In the genomic region with DNA sequence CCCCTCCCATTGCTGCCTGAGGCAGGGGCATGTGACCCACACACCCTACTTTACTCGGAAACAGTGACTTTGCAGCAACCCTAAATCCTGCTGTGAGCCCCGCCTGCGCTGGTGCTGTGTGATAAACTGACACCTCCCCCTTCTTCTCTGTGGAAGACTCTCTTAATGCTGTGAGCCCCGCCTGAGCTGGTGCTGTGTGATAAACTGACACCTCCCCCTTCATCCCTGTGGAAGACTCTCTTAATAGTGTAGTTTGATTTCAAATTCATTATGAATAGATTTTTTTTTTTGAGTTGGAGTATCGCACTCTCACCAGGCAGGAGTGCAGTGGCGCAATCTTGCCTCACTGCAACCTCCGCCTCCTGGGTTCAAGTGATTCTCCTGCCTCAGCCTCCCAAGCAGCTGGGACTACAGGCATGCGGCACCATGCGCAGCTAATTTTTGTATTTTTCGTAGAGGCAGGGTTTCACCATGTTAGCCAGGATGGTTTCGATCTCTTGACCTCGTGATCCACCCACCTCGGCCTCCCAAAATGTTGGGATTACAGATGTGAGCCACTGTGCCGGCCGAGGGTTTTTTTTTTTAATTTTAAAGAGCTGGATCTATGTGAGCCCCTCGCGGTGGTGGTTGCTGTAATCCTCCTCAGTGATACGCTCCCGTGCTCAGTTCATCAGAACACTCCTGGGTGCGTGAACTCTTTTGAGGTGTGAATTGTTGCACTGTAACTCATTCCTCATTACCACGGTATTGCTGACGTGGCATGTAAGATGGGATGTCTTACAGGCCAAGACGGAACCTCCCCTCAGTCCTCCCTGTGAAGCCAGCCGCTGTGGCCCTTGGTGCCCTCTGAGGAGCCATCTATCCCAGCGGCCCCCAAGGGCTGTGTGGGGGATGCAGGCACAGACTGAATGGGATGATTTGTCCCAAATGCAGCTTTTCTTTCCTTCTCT, we compare ENCODE assay signal across 9 cellular contexts.
DNase-seq lines count a peak whose midpoint lies in the region; ATAC-seq and TF ChIP-seq lines count a peak whose summit lies in the region.
"Had no signal": no experiment of that assay in that cellular context is flagged by ENCODE, and none has a peak within 500 bp of the region (broad histone marks: within the 10 kb centered on the region; RNA-seq: fewer than 3 reads in every experiment).

No MANE protein-coding gene starts in this region.

- H3K36me3 Mint-ChIP-seq in effector memory CD8-positive, alpha-beta T cell (ENCODE audit: insufficient read depth), result peaks cover 3% of the 10 kb centered on the region

- intact Hi-C loops in IMR-90 (cut with micrococcal nuclease), result no loop called here

- H4K8ac ChIP-seq in IMR-90 (ENCODE audit: low read depth in 2 of 2, low read length in 2 of 2), result no peak overlapping the region

- no peaks in the 10 kb centered on the region for H3K27me3 Mint-ChIP-seq in effector memory CD8-positive, alpha-beta T cell

- no peak overlapping the region for H3K23ac ChIP-seq in IMR-90 (ENCODE audit: low read depth, low read length)

- POLR2A ChIA-PET in IMR-90 (lab: Charles Lee; ENCODE audit: unreplicated experiment) (no interaction called here), GM10248 (lab: Yijun Ruan, JAX) (no interaction called here)

- H3K9me3 Mint-ChIP-seq in effector memory CD8-positive, alpha-beta T cell, result no peaks in the 10 kb centered on the region

- H3K36me3 ChIP-seq in IMR-90 (ENCODE audit: control insufficient read depth, insufficient read depth, low read length), result peaks cover 2% of the 10 kb centered on the region

- 96% methylated on average over 5 of the region's 25 CpGs; no CpG with 5 or more reads in 1 of the 2 experiments for WGBS in IMR-90 (ENCODE audit: extremely low coverage in 2 of 2, insufficient read length in 1 of 2), 2 experiments

- peaks cover 22% of the 10 kb centered on the region for H3K4me1 ChIP-seq in IMR-90 (ENCODE audit: control insufficient read depth, insufficient read depth, low read length)

- no peak overlapping the region for H2AK9ac ChIP-seq in IMR-90 (replicated peaks; ENCODE audit: low read depth, low read length, poor library complexity)

- no peak overlapping the region for H2BK20ac ChIP-seq in IMR-90 (ENCODE audit: low read depth, low read length)

- H3K9me1 ChIP-seq in IMR-90 (ENCODE audit: insufficient read depth, low read length), result peaks cover 17% of the 10 kb centered on the region

- no peak overlapping the region for H2AK5ac ChIP-seq in IMR-90 (ENCODE audit: low read depth, low read length)

- no peak overlapping the region for H3K14ac ChIP-seq in IMR-90 (replicated peaks; ENCODE audit: low read depth, low read length)

- H3K9me3 ChIP-seq in IMR-90 (ENCODE audit: control insufficient read depth, insufficient read depth, low read length), result no peaks in the 10 kb centered on the region

- no peak overlapping the region for H3K4ac ChIP-seq in IMR-90 (ENCODE audit: low read depth, low read length)

- H4K91ac ChIP-seq in IMR-90 (ENCODE audit: insufficient read depth, low read depth, low read length), result no peak overlapping the region

- H3K27ac Mint-ChIP-seq in effector memory CD8-positive, alpha-beta T cell, result peak overlapping the region; percentile 63 to 69

- no peaks in the 10 kb centered on the region for H3K27me3 ChIP-seq in IMR-90 (ENCODE audit: control insufficient read depth, insufficient read depth, low read length)

- no peak overlapping the region for H2AFZ ChIP-seq in IMR-90 (replicated peaks; ENCODE audit: low read length, poor library complexity)

- no peak overlapping the region for H2BK120ac ChIP-seq in IMR-90 (ENCODE audit: low read depth, low read length)

- no peak overlapping the region for H3K27ac ChIP-seq in IMR-90 (ENCODE audit: insufficient read depth, low read length)

- CTCF ChIA-PET in IMR-90 (lab: Yijun Ruan, JAX), result no interaction called here
- CTCF ChIA-PET in GM10248 (lab: Yijun Ruan, JAX), result interaction anchor here (1.0 to 1.4 kb wide), 2 partner anchors 17 kb away, joined by 3 to 6 read pairs; no protein-coding TSS in a partner anchor

- no peak overlapping the region for H2BK5ac ChIP-seq in IMR-90 (ENCODE audit: low read depth, low read length, poor library complexity, severe bottlenecking)

- H3K4me3 Mint-ChIP-seq in effector memory CD8-positive, alpha-beta T cell, result peak overlapping the region; percentile 55

- peaks cover 82% of the 10 kb centered on the region for H4K20me1 ChIP-seq in IMR-90 (ENCODE audit: insufficient read depth, low read length)

- H3K4me1 Mint-ChIP-seq in effector memory CD8-positive, alpha-beta T cell (ENCODE audit: low read depth in 2 of 2), result peaks cover 60 to 67% of the 10 kb centered on the region in 2 donors

- TF ChIP-seq POLR2A in IMR-90 (IDR thresholded peaks at IDR 0.05; ENCODE audit: low read depth, low read length), result no peak

- H3K9ac ChIP-seq in IMR-90 (ENCODE audit: low read depth, low read length), result no peak overlapping the region

- in situ Hi-C loops in IMR-90 (cut with MboI; ENCODE audit: low sequenced_read_pairs), result no loop called here

- no peak overlapping the region for H3K4me2 ChIP-seq in IMR-90 (ENCODE audit: low read depth, low read length)

- H3K18ac ChIP-seq in IMR-90 (ENCODE audit: low read depth, low read length), result no peak overlapping the region

- peaks cover 57 to 93% of the 10 kb centered on the region in 2 experiments for H3K79me1 ChIP-seq in IMR-90 (ENCODE audit: low read depth in 1 of 2, low read length in 2 of 2)

- BruUV-seq in IMR-90 (replicated peaks; lab: Mats Ljungman, UMichigan), result no TSS peak

- ATAC-seq in IMR-90 (ENCODE audit: low read depth), result no peak
- peak; percentile 62 for ATAC-seq in effector memory CD8-positive, alpha-beta T cell (replicated peaks)

- H2BK15ac ChIP-seq in IMR-90 (ENCODE audit: low read depth, low read length), result no peak overlapping the region

- TF ChIP-seq CTCF in IMR-90 (conservative IDR thresholded peaks at IDR 0.05; ENCODE audit: low read depth, low read length) (no peak), GM10248 (IDR thresholded peaks at IDR 0.05; ENCODE audit: control extremely low read depth, extremely low read depth, low read depth, missing control alignments) (no peak)

- dilution Hi-C loops in IMR-90 (cut with HindIII; ENCODE audit: low sequenced_read_pairs, unreplicated experiment), result no loop called here

- no peak overlapping the region for H3K56ac ChIP-seq in IMR-90 (ENCODE audit: extremely low read depth, insufficient read depth, low read length)

- DNase-seq in IMR-90 (no peak), germinal center (ENCODE audit: low spot score) (no peak), GM03348 (ENCODE audit: low spot score) (no peak), GM10248 (ENCODE audit: extremely low spot score) (no peak), NCI-H446 (lab: John Stamatoyannopoulos, UW) (no peak)
- peak; percentile 32 to 36 for DNase-seq in activated CD4-positive, alpha-beta T cell treated with anti-CD3 and anti-CD28 coated beads for 24 hours (ENCODE audit: low read depth in 2 of 2)
- DNase-seq in effector memory CD8-positive, alpha-beta T cell, result peak in 1 of 3 experiments; percentile 9
- DNase-seq in stimulated activated CD4-positive, alpha-beta T cell treated with anti-CD3 and anti-CD28 coated beads, TNF-alpha, amount 100 ng/mL, for 48 hours (ENCODE audit: low read depth in 3 of 3), result peak in 2 of 3 donors; percentile 38 to 39
- DNase-seq: small intestine had no signal

- no peak overlapping the region for H3K4me3 ChIP-seq in IMR-90 (ENCODE audit: insufficient read depth, low read depth, low read length)

- no peak for TF ChIP-seq RAD21 in IMR-90 (IDR thresholded peaks at IDR 0.05; ENCODE audit: low read length)

- no peak overlapping the region for H4K5ac ChIP-seq in IMR-90 (ENCODE audit: low read depth, low read length)

TF ChIP-seq in IMR-90, 13 proteins besides CTCF, POLR2A, EP300 and RAD21:
- TF ChIP-seq MAFK (IDR thresholded peaks at IDR 0.05; ENCODE audit: low read depth, low read length) (peak; percentile 42; the same call in 1 of the 2 replicates), CHD1 (IDR thresholded peaks at IDR 0.05; ENCODE audit: low read depth, low read length) (no peak)

Comparison
In these comparisons a context has a peak if more than half of its experiments do, and no peak if none do; other contexts are left out.
1. DNase-seq: peak in activated CD4-positive, alpha-beta T cell treated with anti-CD3 and anti-CD28 coated beads for 24 hours (2 of 2) and stimulated activated CD4-positive, alpha-beta T cell treated with anti-CD3 and anti-CD28 coated beads, TNF-alpha, amount 100 ng/mL, for 48 hours (2 of 3); none in IMR-90 (single experiment), germinal center (single experiment), GM03348 (single experiment), GM10248 (single experiment) and NCI-H446 (0 of 2).